In genomic region chr3:15804553-15805095, GRCh38 we compare ENCODE assay signal across 10 cellular contexts. TPM values are rescaled to one million over a fixed set of nuclear protein-coding genes. Genes with fewer than 3 reads are reported as not detected.
A peak's percentile ranks its signal among the peaks of the same experiment; 100 is the strongest.
DNase-seq lines count a peak whose midpoint lies in the region; ATAC-seq and TF ChIP-seq lines count a peak whose summit lies in the region.
"Had no signal": no experiment of that assay in that cellular context is flagged by ENCODE, and none has a peak within 500 bp of the region (broad histone marks: within the 10 kb centered on the region; RNA-seq: fewer than 3 reads in every experiment).

No MANE protein-coding gene starts in this region.

- H3K4me3 ChIP-seq in HEK293 (ENCODE audit: low read depth, low read length) (no peak overlapping the region), mesenchymal stem cell (ENCODE audit: insufficient read depth in 1 of 2, low read depth in 1 of 2, low read length in 2 of 2) (no peak overlapping the region), Caco-2 (ENCODE audit: low read depth, low read length) (no peak overlapping the region)

- CTCF ChIA-PET in HEK293 (lab: Yijun Ruan, JAX): no interaction called here
- CTCF ChIA-PET in Caco-2 (lab: Charles Lee): no interaction called here

- no peak overlapping the region for H2BK120ac ChIP-seq in mesenchymal stem cell (ENCODE audit: low read depth, low read length)

- no peak overlapping the region for H4K91ac ChIP-seq in mesenchymal stem cell (ENCODE audit: low read length)

- no peak overlapping the region for H2BK12ac ChIP-seq in mesenchymal stem cell (ENCODE audit: low read length in 2 of 2)

- no peaks in the 10 kb centered on the region for H3K4me1 Mint-ChIP-seq in Caco-2 (ENCODE audit: low read depth, unreplicated experiment)

- H3K27ac Mint-ChIP-seq in Caco-2 (ENCODE audit: unreplicated experiment): no peak overlapping the region

- no peak overlapping the region for H3K14ac ChIP-seq in mesenchymal stem cell (ENCODE audit: low read length in 2 of 2)

- H2BK15ac ChIP-seq in mesenchymal stem cell (ENCODE audit: low read depth, poor library complexity, severe bottlenecking): no peak overlapping the region

- no peak overlapping the region for H2BK5ac ChIP-seq in mesenchymal stem cell (ENCODE audit: low read depth, low read length, poor library complexity, severe bottlenecking)

- H3K9me3 ChIP-seq in HEK293 (ENCODE audit: control insufficient read depth, insufficient read depth, low read depth, low read length): no peaks in the 10 kb centered on the region
- no peaks in the 10 kb centered on the region for H3K9me3 ChIP-seq in mesenchymal stem cell (ENCODE audit: control insufficient read depth, low read length)
- no peaks in the 10 kb centered on the region for H3K9me3 ChIP-seq in Caco-2

- no peak overlapping the region for H3K18ac ChIP-seq in mesenchymal stem cell (ENCODE audit: low read depth in 1 of 2, low read length in 2 of 2)

- peaks cover 4% of the 10 kb centered on the region for H3K4me1 ChIP-seq in HEK293 (ENCODE audit: control insufficient read depth, insufficient read depth, low read length)
- no peaks in the 10 kb centered on the region for H3K4me1 ChIP-seq in mesenchymal stem cell (ENCODE audit: control insufficient read depth, insufficient read depth, low read depth, low read length)
- H3K4me1 ChIP-seq in Caco-2: no peaks in the 10 kb centered on the region

- H2AK5ac ChIP-seq in mesenchymal stem cell (ENCODE audit: low read length, severe bottlenecking): no peak overlapping the region

- no peak overlapping the region for H3K4ac ChIP-seq in mesenchymal stem cell (ENCODE audit: low read depth in 1 of 2, low read length in 2 of 2)

- no peaks in the 10 kb centered on the region for H3K36me3 Mint-ChIP-seq in Caco-2 (ENCODE audit: insufficient read depth, unreplicated experiment)

- no peaks in the 10 kb centered on the region for H3K36me3 ChIP-seq in HEK293 (ENCODE audit: control insufficient read depth in 2 of 2, insufficient read depth in 1 of 2, low read length in 2 of 2)
- no peaks in the 10 kb centered on the region for H3K36me3 ChIP-seq in mesenchymal stem cell (ENCODE audit: control insufficient read depth in 1 of 2, insufficient read depth in 2 of 2, low read depth in 1 of 2, low read length in 2 of 2)
- H3K36me3 ChIP-seq in Caco-2 (ENCODE audit: control insufficient read depth, insufficient read depth, low read length): no peaks in the 10 kb centered on the region

- H3K4me2 ChIP-seq in mesenchymal stem cell (ENCODE audit: low read length, poor library complexity, severe bottlenecking): no peak overlapping the region

- H3K23ac ChIP-seq in mesenchymal stem cell (ENCODE audit: low read length in 2 of 2): no peak overlapping the region

- peaks cover 11% of the 10 kb centered on the region for H3K79me1 ChIP-seq in mesenchymal stem cell (replicated peaks; ENCODE audit: low read length, poor library complexity, severe bottlenecking)

- no peak overlapping the region for H3K27ac ChIP-seq in HEK293 (ENCODE audit: extremely low read depth, low read depth, low read length)
- H3K27ac ChIP-seq in mesenchymal stem cell (ENCODE audit: low read length, poor library complexity, severe bottlenecking): no peak overlapping the region

- ATAC-seq in GM18517 (IDR thresholded peaks at IDR 0.05; ENCODE audit: unreplicated experiment) (peak; percentile 44), HG02970 (IDR thresholded peaks at IDR 0.05; ENCODE audit: low FRiP score, unreplicated experiment) (no peak)

- no peak overlapping the region for H4K8ac ChIP-seq in mesenchymal stem cell (ENCODE audit: low read length)

- POLR2A ChIA-PET in HEK293 (lab: Yijun Ruan, JAX): no interaction called here
- POLR2A ChIA-PET in Caco-2 (lab: Charles Lee): no interaction called here

- H3K27me3 Mint-ChIP-seq in Caco-2 (ENCODE audit: insufficient read depth, unreplicated experiment): no peaks in the 10 kb centered on the region

- DNase-seq in OCI-M1 (lab: John Stamatoyannopoulos, UW): peak; percentile 17
- DNase-seq in mesenchymal stem cell: no peak
- no peak for DNase-seq in Caco-2
- no peak for DNase-seq in CD1c-positive myeloid dendritic cell (ENCODE audit: extremely low spot score)
- DNase-seq in AG20443 (ENCODE audit: low spot score): no peak
- DNase-seq: activated CD4-positive, alpha-beta T cell treated with anti-CD3 and anti-CD28 coated beads, Interleukin-2, amount 50 U/mL, for 1 hour; NCI-H1436 treated with DMSO at 0.1 percent for 48 hours had no signal

- no peak overlapping the region for H3K4me3 Mint-ChIP-seq in Caco-2 (ENCODE audit: unreplicated experiment)

- no peak for TF ChIP-seq CTCF in HEK293 (tag by site-specific recombination; IDR thresholded peaks at IDR 0.05)
- no peak for TF ChIP-seq CTCF in Caco-2 (IDR thresholded peaks at IDR 0.05; ENCODE audit: insufficient read depth in 1 of 2, low read depth in 1 of 2, low read length in 1 of 2, severe bottlenecking in 1 of 2, unreplicated experiment in 1 of 2)

- WGBS in mesenchymal stem cell: 44% methylated on average over 1 of the region's 4 CpGs

- H3K9ac ChIP-seq in mesenchymal stem cell (ENCODE audit: low read length): peak overlapping the region; percentile 90

- no peaks in the 10 kb centered on the region for H3K9me3 Mint-ChIP-seq in Caco-2 (ENCODE audit: unreplicated experiment)

- BruUV-seq in Caco-2 (replicated peaks; lab: Mats Ljungman, UMichigan): no TSS peak

- intact Hi-C loops in Caco-2 (cut with micrococcal nuclease; ENCODE audit: unreplicated experiment): no loop called here

- H3K27me3 ChIP-seq in mesenchymal stem cell (ENCODE audit: control insufficient read depth in 1 of 2, insufficient read depth in 1 of 2, low read length in 2 of 2) (no peaks in the 10 kb centered on the region), Caco-2 (replicated peaks; ENCODE audit: control insufficient read depth, insufficient read depth, low read length) (no peaks in the 10 kb centered on the region)

- H2AFZ ChIP-seq in mesenchymal stem cell (ENCODE audit: low read depth, low read length): no peak overlapping the region

TF ChIP-seq in HEK293, 187 proteins besides CTCF, POLR2A, EP300 and RAD21:
- TF ChIP-seq ZNF133 (tag by site-specific recombination; IDR thresholded peaks at IDR 0.05) (no peak), OSR2 (tag by site-specific recombination; IDR thresholded peaks at IDR 0.05) (peak; percentile 73), PRDM10 (tag by site-specific recombination; IDR thresholded peaks at IDR 0.05) (peak; percentile 96)

RNA-seq across cellular contexts. Expression of gene ANKRD28, which starts 6.8 kb away (rescaled TPM):
- 38.8 TPM for polyA plus RNA-seq in mesenchymal stem cell (2013, experiment 1 of 2)
- polyA plus RNA-seq in mesenchymal stem cell (2013, experiment 2 of 2): 42.1 TPM
- total RNA-seq in Caco-2 (2022): 30.7 and 37.2 TPM in 2 replicates
